Comparison of ENCODE assay signal across 9 cellular contexts in genomic region chr10:70575874-70576802, GRCh38. TPM values are rescaled to one million over a fixed set of nuclear protein-coding genes. Genes with fewer than 3 reads are reported as not detected.
A peak's percentile ranks its signal among the peaks of the same experiment; 100 is the strongest.
DNase-seq lines count a peak whose midpoint lies in the region; ATAC-seq, FAIRE-seq and TF ChIP-seq lines count a peak whose summit lies in the region.
"Had no signal": no experiment of that assay in that cellular context is flagged by ENCODE, and none has a peak within 500 bp of the region (broad histone marks: within the 10 kb centered on the region; RNA-seq: fewer than 3 reads in every experiment).

No MANE protein-coding gene starts in this region.

- 31 to 38% (median 38%) methylated on average over 12 of the region's 12 CpGs for WGBS in small intestine, 3 donors

- peaks cover 33% of the 10 kb centered on the region for H3K4me1 ChIP-seq in foreskin keratinocyte
- H3K4me1 ChIP-seq in small intestine (ENCODE audit: control insufficient read depth in 2 of 2, insufficient read depth in 1 of 2, low read depth in 1 of 2, low read length in 1 of 2), result peaks cover 0 to 7% of the 10 kb centered on the region in 2 donors

- DNase-seq in NCI-H146 (lab: John Stamatoyannopoulos, UW) (peak; percentile 51), NCI-H146 treated with DMSO at 0.1 percent for 48 hours (lab: John Stamatoyannopoulos, UW; ENCODE audit: unreplicated experiment) (no peak), GM20000 (ENCODE audit: low spot score) (peak; percentile 59), foreskin keratinocyte (peak; percentile 51 to 76), small intestine (peak; percentile 48), cerebellar nuclear complex (lab: John Stamatoyannopoulos, UW) (no peak)

- ATAC-seq in HG03571 (IDR thresholded peaks at IDR 0.05; ENCODE audit: unreplicated experiment) (peak; percentile 44), SK-N-SH treated with all-trans-retinoic acid at 6 μM for 48 hours (peak; percentile 49), foreskin keratinocyte (peak; percentile 5)

- no peaks in the 10 kb centered on the region for H3K36me3 ChIP-seq in small intestine (ENCODE audit: control insufficient read depth in 2 of 2, insufficient read depth in 2 of 2, low read length in 2 of 2)

- FAIRE-seq in small intestine (lab: Jason Lieb, UNC), result no peak

- H3K27me3 ChIP-seq in foreskin keratinocyte (peaks cover 21% of the 10 kb centered on the region), small intestine (ENCODE audit: control insufficient read depth in 2 of 2, insufficient read depth in 2 of 2, low read length in 2 of 2) (no peaks in the 10 kb centered on the region)

- no peak overlapping the region for H3K27ac ChIP-seq in foreskin keratinocyte
- peak overlapping the region; percentile 24 to 32 for H3K27ac ChIP-seq in small intestine (ENCODE audit: low read depth in 1 of 2, low read length in 1 of 2)

- TF ChIP-seq CTCF in GM20000 (IDR thresholded peaks at IDR 0.05; ENCODE audit: extremely low read depth, missing control alignments), result no peak
- TF ChIP-seq CTCF in foreskin keratinocyte (conservative IDR thresholded peaks at IDR 0.05), result no peak

- no peaks in the 10 kb centered on the region for H3K9me3 ChIP-seq in small intestine (ENCODE audit: control insufficient read depth, low read depth)

- no peak overlapping the region for H3K4me3 ChIP-seq in small intestine (ENCODE audit: low read depth in 1 of 2, low read length in 2 of 2)

TF ChIP-seq in SK-N-SH treated with all-trans-retinoic acid at 6 μM for 48 hours, 23 proteins besides CTCF, POLR2A, EP300 and RAD21:
- TF ChIP-seq CSRNP3 (CRISPR knock-in tag; IDR thresholded peaks at IDR 0.05) (no peak), SNAI2 (CRISPR knock-in tag; IDR thresholded peaks at IDR 0.05) (no peak), ZC3H10 (CRISPR knock-in tag; IDR thresholded peaks at IDR 0.05) (no peak)
TF ChIP-seq in SK-N-SH treated with all-trans-retinoic acid at 6 μM for 48 hours: peak in this region for 0.

RNA-seq across cellular contexts. Expression of gene PRF1, which starts 26.4 kb away (rescaled TPM):
- not detected in 2 replicates for total RNA-seq in foreskin keratinocyte
- polyA plus RNA-seq in foreskin keratinocyte (not detected in 2 replicates), small intestine (1 to 10 TPM; 1.1 to 2.4 (median 2.0) TPM)
- polyA plus RNA-seq: AG04450 had no signal

Comparison
In these comparisons a context has a peak if more than half of its experiments do, and no peak if none do; other contexts are left out.
1. DNase-seq: peak in NCI-H146 (single experiment), GM20000 (single experiment), foreskin keratinocyte (2 of 2) and small intestine (single experiment); none in NCI-H146 treated with DMSO at 0.1 percent for 48 hours (single experiment) and cerebellar nuclear complex (0 of 2).
2. Peak in every context shown above with its lines, with median percentiles within 50 percentile points of each other: ATAC-seq.